ENCODE assay signal across 2 cellular contexts in genomic region chr4:2432004-2432403, GRCh38.
TF ChIP-seq lines count a peak whose summit lies in the region.

No MANE protein-coding gene starts in this region.

TF ChIP-seq in IMR-90, 13 proteins besides CTCF, POLR2A, EP300 and RAD21:
- no peak for TF ChIP-seq CEBPB (IDR thresholded peaks at IDR 0.05; ENCODE audit: low read depth, low read length)
- TF ChIP-seq BHLHE40 (IDR thresholded peaks at IDR 0.05; ENCODE audit: low read depth, low read length), result no peak
- TF ChIP-seq, protein P1, sequence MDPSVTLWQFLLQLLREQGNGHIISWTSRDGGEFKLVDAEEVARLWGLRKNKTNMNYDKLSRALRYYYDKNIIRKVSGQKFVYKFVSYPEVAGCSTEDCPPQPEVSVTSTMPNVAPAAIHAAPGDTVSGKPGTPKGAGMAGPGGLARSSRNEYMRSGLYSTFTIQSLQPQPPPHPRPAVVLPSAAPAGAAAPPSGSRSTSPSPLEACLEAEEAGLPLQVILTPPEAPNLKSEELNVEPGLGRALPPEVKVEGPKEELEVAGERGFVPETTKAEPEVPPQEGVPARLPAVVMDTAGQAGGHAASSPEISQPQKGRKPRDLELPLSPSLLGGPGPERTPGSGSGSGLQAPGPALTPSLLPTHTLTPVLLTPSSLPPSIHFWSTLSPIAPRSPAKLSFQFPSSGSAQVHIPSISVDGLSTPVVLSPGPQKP (IDR thresholded peaks at IDR 0.05; ENCODE audit: borderline replicate concordance, low read depth, low read length), result no peak
- TF ChIP-seq MAFK (IDR thresholded peaks at IDR 0.05; ENCODE audit: low read depth, low read length), result no peak
- TF ChIP-seq MAZ (IDR thresholded peaks at IDR 0.05; ENCODE audit: borderline replicate concordance, low read depth, low read length), result no peak
- no peak for TF ChIP-seq NFE2L2 (IDR thresholded peaks at IDR 0.05; ENCODE audit: low read depth, low read length)
- no peak for TF ChIP-seq FOS (IDR thresholded peaks at IDR 0.05; ENCODE audit: low read depth, low read length)
- TF ChIP-seq, protein P2, sequence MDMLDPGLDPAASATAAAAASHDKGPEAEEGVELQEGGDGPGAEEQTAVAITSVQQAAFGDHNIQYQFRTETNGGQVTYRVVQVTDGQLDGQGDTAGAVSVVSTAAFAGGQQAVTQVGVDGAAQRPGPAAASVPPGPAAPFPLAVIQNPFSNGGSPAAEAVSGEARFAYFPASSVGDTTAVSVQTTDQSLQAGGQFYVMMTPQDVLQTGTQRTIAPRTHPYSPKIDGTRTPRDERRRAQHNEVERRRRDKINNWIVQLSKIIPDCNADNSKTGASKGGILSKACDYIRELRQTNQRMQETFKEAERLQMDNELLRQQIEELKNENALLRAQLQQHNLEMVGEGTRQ (IDR thresholded peaks at IDR 0.05; ENCODE audit: low read depth, low read length), result no peak
- TF ChIP-seq SMC3 (IDR thresholded peaks at IDR 0.05; ENCODE audit: low read depth, low read length), result no peak
- TF ChIP-seq CHD1 (IDR thresholded peaks at IDR 0.05; ENCODE audit: low read depth, low read length), result no peak
- no peak for TF ChIP-seq MXI1 (IDR thresholded peaks at IDR 0.05; ENCODE audit: borderline replicate concordance, low read depth, low read length)
- no peak for TF ChIP-seq RFX5 (IDR thresholded peaks at IDR 0.05; ENCODE audit: low read depth, low read length)
- no peak for TF ChIP-seq RCOR1 (IDR thresholded peaks at IDR 0.05; ENCODE audit: insufficient replicate concordance, low read length)

TF ChIP-seq in K562, 482 proteins besides CTCF, POLR2A, EP300 and RAD21:
- TF ChIP-seq PTBP1 (IDR thresholded peaks at IDR 0.05; ENCODE audit: low read depth, low read length), result 0 out of 2 replicates have a peak, but pooled peaks have one; percentile 46
- no peak for TF ChIP-seq NFATC3 (IDR thresholded peaks at IDR 0.05)
- no peak for TF ChIP-seq TBP (optimal IDR thresholded peaks at IDR 0.05; ENCODE audit: low read depth, low read length)
- TF ChIP-seq RNF2 (IDR thresholded peaks at IDR 0.05), result no peak
- no peak for TF ChIP-seq NRF1 (conservative IDR thresholded peaks at IDR 0.05 in 1 of 2, IDR thresholded peaks at IDR 0.05 in 1 of 2)
- TF ChIP-seq HIVEP1 (CRISPR knock-in tag; IDR thresholded peaks at IDR 0.05), result no peak
- no peak for TF ChIP-seq GATA2 (CRISPR knock-in tag; IDR thresholded peaks at IDR 0.05)
- TF ChIP-seq MTA1 (IDR thresholded peaks at IDR 0.05; ENCODE audit: borderline replicate concordance), result no peak
- no peak for TF ChIP-seq ARHGAP35 (IDR thresholded peaks at IDR 0.05; ENCODE audit: partially characterized antibody)
- TF ChIP-seq TCFL5 (CRISPR knock-in tag; conservative IDR thresholded peaks at IDR 0.05), result no peak
- TF ChIP-seq, protein P3, sequence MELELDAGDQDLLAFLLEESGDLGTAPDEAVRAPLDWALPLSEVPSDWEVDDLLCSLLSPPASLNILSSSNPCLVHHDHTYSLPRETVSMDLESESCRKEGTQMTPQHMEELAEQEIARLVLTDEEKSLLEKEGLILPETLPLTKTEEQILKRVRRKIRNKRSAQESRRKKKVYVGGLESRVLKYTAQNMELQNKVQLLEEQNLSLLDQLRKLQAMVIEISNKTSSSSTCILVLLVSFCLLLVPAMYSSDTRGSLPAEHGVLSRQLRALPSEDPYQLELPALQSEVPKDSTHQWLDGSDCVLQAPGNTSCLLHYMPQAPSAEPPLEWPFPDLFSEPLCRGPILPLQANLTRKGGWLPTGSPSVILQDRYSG (tag; conservative IDR thresholded peaks at IDR 0.05; ENCODE audit: low read depth), result no peak
- TF ChIP-seq CREB1 (IDR thresholded peaks at IDR 0.05), result no peak
- 0 out of 2 replicates have a peak, but pooled peaks have one; percentile 40 for TF ChIP-seq CREB1 (CRISPR knock-in tag; IDR thresholded peaks at IDR 0.05)
- TF ChIP-seq THAP12 (CRISPR knock-in tag; IDR thresholded peaks at IDR 0.05), result no peak
- peak; percentile 50 to 68; a peak in 3 of 4 replicates for TF ChIP-seq KDM1A (IDR thresholded peaks at IDR 0.05)
- no peak for TF ChIP-seq ZC3H11A (IDR thresholded peaks at IDR 0.05; ENCODE audit: low read depth, low read length)
- TF ChIP-seq GATAD2B (IDR thresholded peaks at IDR 0.05; ENCODE audit: borderline replicate concordance), result no peak
- TF ChIP-seq MEF2A (IDR thresholded peaks at IDR 0.05; ENCODE audit: control insufficient read depth, low read depth, low read length), result no peak
- TF ChIP-seq ZBED1 (IDR thresholded peaks at IDR 0.05), result no peak
- no peak for TF ChIP-seq NR3C1 (CRISPR knock-in tag; IDR thresholded peaks at IDR 0.05)
- TF ChIP-seq, protein P4, sequence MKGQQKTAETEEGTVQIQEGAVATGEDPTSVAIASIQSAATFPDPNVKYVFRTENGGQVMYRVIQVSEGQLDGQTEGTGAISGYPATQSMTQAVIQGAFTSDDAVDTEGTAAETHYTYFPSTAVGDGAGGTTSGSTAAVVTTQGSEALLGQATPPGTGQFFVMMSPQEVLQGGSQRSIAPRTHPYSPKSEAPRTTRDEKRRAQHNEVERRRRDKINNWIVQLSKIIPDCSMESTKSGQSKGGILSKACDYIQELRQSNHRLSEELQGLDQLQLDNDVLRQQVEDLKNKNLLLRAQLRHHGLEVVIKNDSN (CRISPR knock-in tag; IDR thresholded peaks at IDR 0.05), result no peak
- no peak for TF ChIP-seq BRF2 (IDR thresholded peaks at IDR 0.05; ENCODE audit: borderline replicate concordance, insufficient read depth, insufficient read length)
- TF ChIP-seq ZNF239 (CRISPR knock-in tag; IDR thresholded peaks at IDR 0.05), result peak; percentile 76; the same call in 1 of the 2 replicates
- no peak for TF ChIP-seq BACH1 (tag; IDR thresholded peaks at IDR 0.05)
- TF ChIP-seq RBFOX2 (IDR thresholded peaks at IDR 0.05; ENCODE audit: low read depth, low read length), result no peak
- TF ChIP-seq SUPT5H (IDR thresholded peaks at IDR 0.05), result no peak
- no peak for TF ChIP-seq CHD4 (IDR thresholded peaks at IDR 0.05; ENCODE audit: insufficient read depth, insufficient replicate concordance, low read depth, low read length, poor library complexity, severe bottlenecking)
- TF ChIP-seq, protein P5, sequence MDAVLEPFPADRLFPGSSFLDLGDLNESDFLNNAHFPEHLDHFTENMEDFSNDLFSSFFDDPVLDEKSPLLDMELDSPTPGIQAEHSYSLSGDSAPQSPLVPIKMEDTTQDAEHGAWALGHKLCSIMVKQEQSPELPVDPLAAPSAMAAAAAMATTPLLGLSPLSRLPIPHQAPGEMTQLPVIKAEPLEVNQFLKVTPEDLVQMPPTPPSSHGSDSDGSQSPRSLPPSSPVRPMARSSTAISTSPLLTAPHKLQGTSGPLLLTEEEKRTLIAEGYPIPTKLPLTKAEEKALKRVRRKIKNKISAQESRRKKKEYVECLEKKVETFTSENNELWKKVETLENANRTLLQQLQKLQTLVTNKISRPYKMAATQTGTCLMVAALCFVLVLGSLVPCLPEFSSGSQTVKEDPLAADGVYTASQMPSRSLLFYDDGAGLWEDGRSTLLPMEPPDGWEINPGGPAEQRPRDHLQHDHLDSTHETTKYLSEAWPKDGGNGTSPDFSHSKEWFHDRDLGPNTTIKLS (IDR thresholded peaks at IDR 0.05; ENCODE audit: borderline replicate concordance, low read depth), result no peak
- TF ChIP-seq ZNF354B (CRISPR knock-in tag; IDR thresholded peaks at IDR 0.05), result no peak
- TF ChIP-seq MAFK (IDR thresholded peaks at IDR 0.05; ENCODE audit: low read length), result no peak
- TF ChIP-seq ETV6 (IDR thresholded peaks at IDR 0.05; ENCODE audit: borderline replicate concordance in 1 of 2, low read depth in 2 of 2, low read length in 1 of 2), result no peak
- no peak for TF ChIP-seq ETV6 (CRISPR knock-in tag; IDR thresholded peaks at IDR 0.05; ENCODE audit: borderline replicate concordance)
- TF ChIP-seq TFE3 (CRISPR knock-in tag; IDR thresholded peaks at IDR 0.05), result no peak
- no peak for TF ChIP-seq NR4A1 (CRISPR knock-in tag; IDR thresholded peaks at IDR 0.05)
- TF ChIP-seq NR4A1 (tag; IDR thresholded peaks at IDR 0.05), result no peak
- TF ChIP-seq ARID1B (IDR thresholded peaks at IDR 0.05), result no peak
- TF ChIP-seq SMARCA5 (IDR thresholded peaks at IDR 0.05), result peak; percentile 89
- TF ChIP-seq ZNF717 (CRISPR knock-in tag; IDR thresholded peaks at IDR 0.05), result no peak
- no peak for TF ChIP-seq CSDE1 (IDR thresholded peaks at IDR 0.05)
- TF ChIP-seq PTTG1 (tag; IDR thresholded peaks at IDR 0.05; ENCODE audit: low read depth), result no peak
- TF ChIP-seq MAFF (IDR thresholded peaks at IDR 0.05; ENCODE audit: low read length), result no peak
- peak; percentile 95 for TF ChIP-seq HLTF (IDR thresholded peaks at IDR 0.05)
- TF ChIP-seq, protein P6, sequence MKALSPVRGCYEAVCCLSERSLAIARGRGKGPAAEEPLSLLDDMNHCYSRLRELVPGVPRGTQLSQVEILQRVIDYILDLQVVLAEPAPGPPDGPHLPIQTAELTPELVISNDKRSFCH (CRISPR knock-in tag; IDR thresholded peaks at IDR 0.05), result no peak
- TF ChIP-seq, protein P6 (tag; IDR thresholded peaks at IDR 0.05), result no peak
- peak; percentile 15 for TF ChIP-seq PHF20 (IDR thresholded peaks at IDR 0.05; ENCODE audit: partially characterized antibody)
- TF ChIP-seq RCOR1 (IDR thresholded peaks at IDR 0.05; ENCODE audit: borderline replicate concordance in 1 of 2, low read depth in 2 of 2, low read length in 2 of 2), result peak in 1 of 2 experiments; percentile 60; a peak in 1 of 4 replicates
- TF ChIP-seq BCOR (IDR thresholded peaks at IDR 0.05), result peak; percentile 91
- no peak for TF ChIP-seq NFIX (CRISPR knock-in tag; IDR thresholded peaks at IDR 0.05; ENCODE audit: low read depth)
- peak in 1 of 2 experiments; percentile 89; a peak in 2 of 3 replicates for TF ChIP-seq CBX3 (IDR thresholded peaks at IDR 0.05; ENCODE audit: borderline replicate concordance in 1 of 2, low read length in 2 of 2)
- no peak for TF ChIP-seq BMI1 (IDR thresholded peaks at IDR 0.05; ENCODE audit: low read length)
- peak; percentile 99 for TF ChIP-seq RBM25 (IDR thresholded peaks at IDR 0.05; ENCODE audit: low read depth, low read length, severe bottlenecking)
- TF ChIP-seq, protein P7, sequence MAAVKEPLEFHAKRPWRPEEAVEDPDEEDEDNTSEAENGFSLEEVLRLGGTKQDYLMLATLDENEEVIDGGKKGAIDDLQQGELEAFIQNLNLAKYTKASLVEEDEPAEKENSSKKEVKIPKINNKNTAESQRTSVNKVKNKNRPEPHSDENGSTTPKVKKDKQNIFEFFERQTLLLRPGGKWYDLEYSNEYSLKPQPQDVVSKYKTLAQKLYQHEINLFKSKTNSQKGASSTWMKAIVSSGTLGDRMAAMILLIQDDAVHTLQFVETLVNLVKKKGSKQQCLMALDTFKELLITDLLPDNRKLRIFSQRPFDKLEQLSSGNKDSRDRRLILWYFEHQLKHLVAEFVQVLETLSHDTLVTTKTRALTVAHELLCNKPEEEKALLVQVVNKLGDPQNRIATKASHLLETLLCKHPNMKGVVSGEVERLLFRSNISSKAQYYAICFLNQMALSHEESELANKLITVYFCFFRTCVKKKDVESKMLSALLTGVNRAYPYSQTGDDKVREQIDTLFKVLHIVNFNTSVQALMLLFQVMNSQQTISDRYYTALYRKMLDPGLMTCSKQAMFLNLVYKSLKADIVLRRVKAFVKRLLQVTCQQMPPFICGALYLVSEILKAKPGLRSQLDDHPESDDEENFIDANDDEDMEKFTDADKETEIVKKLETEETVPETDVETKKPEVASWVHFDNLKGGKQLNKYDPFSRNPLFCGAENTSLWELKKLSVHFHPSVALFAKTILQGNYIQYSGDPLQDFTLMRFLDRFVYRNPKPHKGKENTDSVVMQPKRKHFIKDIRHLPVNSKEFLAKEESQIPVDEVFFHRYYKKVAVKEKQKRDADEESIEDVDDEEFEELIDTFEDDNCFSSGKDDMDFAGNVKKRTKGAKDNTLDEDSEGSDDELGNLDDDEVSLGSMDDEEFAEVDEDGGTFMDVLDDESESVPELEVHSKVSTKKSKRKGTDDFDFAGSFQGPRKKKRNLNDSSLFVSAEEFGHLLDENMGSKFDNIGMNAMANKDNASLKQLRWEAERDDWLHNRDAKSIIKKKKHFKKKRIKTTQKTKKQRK (IDR thresholded peaks at IDR 0.05; ENCODE audit: borderline replicate concordance, low read depth, low read length), result peak; percentile 64; the same call in 1 of the 2 replicates
- no peak for TF ChIP-seq CREM (IDR thresholded peaks at IDR 0.05; ENCODE audit: low read depth)
- no peak for TF ChIP-seq HEY1 (CRISPR knock-in tag; IDR thresholded peaks at IDR 0.05; ENCODE audit: borderline replicate concordance)
- no peak for TF ChIP-seq SMAD1 (IDR thresholded peaks at IDR 0.05; ENCODE audit: low read depth, low read length, partially characterized antibody)
